3 cellular contexts compared by ENCODE assay signal in the genomic region with DNA sequence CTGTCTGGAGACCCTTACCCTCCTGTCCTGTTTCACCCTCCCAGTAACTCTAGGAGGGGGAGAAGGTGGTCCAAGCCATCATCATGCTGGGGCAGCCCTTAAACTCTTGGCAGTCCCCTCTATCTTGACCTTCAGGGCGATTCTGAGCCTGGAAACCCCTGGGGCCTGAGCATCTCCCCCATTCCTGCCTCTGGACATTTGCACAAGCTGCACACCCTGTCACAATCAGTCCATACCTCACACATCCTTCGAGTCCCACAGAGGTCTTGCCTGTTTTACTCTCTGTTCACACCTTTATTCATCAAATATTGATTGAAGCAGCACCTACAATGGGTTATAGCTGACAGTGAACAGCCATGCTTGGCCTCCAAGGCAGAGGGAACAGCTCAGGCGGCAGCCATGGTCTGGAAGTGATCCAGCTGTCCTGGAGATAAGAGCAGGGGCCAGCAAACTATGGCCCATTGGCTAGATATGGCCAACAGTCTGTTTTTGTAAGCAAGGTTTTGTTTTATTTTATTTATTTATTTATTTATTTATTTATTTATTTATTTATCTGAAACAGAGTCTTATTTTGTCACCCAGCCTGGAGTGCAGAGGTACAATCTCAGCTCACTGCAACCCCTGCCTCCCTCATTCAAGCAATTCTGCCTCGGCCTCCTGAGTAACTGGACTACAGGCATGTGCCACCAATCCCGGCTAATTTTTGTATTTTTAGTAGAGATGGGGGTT.
A peak's percentile ranks its signal among the peaks of the same experiment; 100 is the strongest.
TF ChIP-seq lines count a peak whose summit lies in the region.

No MANE protein-coding gene starts in this region.

TF ChIP-seq in A549, 52 proteins besides CTCF, POLR2A, EP300 and RAD21:
- no peak for TF ChIP-seq TFCP2L1 (CRISPR knock-in tag; IDR thresholded peaks at IDR 0.05)
- TF ChIP-seq ZC3H11A (IDR thresholded peaks at IDR 0.05): peak; percentile 76

TF ChIP-seq in IMR-90, 13 proteins besides CTCF, POLR2A, EP300 and RAD21:
- TF ChIP-seq ELK1 (IDR thresholded peaks at IDR 0.05; ENCODE audit: borderline replicate concordance, low read depth, low read length): no peak
- TF ChIP-seq CEBPB (IDR thresholded peaks at IDR 0.05; ENCODE audit: low read depth, low read length): no peak
- no peak for TF ChIP-seq MAFK (IDR thresholded peaks at IDR 0.05; ENCODE audit: low read depth, low read length)

TF ChIP-seq in K562, 482 proteins besides CTCF, POLR2A, EP300 and RAD21:
- TF ChIP-seq KDM1A (IDR thresholded peaks at IDR 0.05): peak in 1 of 2 experiments; percentile 23; a peak in 1 of 4 replicates
- no peak for TF ChIP-seq GABPA (tag; conservative IDR thresholded peaks at IDR 0.05; ENCODE audit: low read depth)
- 0 out of 2 replicates have a peak, but pooled peaks have one; percentile 6 for TF ChIP-seq ELF4 (CRISPR knock-in tag; IDR thresholded peaks at IDR 0.05)
- TF ChIP-seq BCOR (IDR thresholded peaks at IDR 0.05): peak; percentile 64
- TF ChIP-seq SMAD4 (CRISPR knock-in tag; conservative IDR thresholded peaks at IDR 0.05): no peak
- peak; percentile 35; the same call in 1 of the 2 replicates for TF ChIP-seq SMARCA5 (IDR thresholded peaks at IDR 0.05)
- TF ChIP-seq ZC3H11A (IDR thresholded peaks at IDR 0.05; ENCODE audit: low read depth, low read length): peak; percentile 66; the same call in 1 of the 2 replicates
- TF ChIP-seq, protein P1, sequence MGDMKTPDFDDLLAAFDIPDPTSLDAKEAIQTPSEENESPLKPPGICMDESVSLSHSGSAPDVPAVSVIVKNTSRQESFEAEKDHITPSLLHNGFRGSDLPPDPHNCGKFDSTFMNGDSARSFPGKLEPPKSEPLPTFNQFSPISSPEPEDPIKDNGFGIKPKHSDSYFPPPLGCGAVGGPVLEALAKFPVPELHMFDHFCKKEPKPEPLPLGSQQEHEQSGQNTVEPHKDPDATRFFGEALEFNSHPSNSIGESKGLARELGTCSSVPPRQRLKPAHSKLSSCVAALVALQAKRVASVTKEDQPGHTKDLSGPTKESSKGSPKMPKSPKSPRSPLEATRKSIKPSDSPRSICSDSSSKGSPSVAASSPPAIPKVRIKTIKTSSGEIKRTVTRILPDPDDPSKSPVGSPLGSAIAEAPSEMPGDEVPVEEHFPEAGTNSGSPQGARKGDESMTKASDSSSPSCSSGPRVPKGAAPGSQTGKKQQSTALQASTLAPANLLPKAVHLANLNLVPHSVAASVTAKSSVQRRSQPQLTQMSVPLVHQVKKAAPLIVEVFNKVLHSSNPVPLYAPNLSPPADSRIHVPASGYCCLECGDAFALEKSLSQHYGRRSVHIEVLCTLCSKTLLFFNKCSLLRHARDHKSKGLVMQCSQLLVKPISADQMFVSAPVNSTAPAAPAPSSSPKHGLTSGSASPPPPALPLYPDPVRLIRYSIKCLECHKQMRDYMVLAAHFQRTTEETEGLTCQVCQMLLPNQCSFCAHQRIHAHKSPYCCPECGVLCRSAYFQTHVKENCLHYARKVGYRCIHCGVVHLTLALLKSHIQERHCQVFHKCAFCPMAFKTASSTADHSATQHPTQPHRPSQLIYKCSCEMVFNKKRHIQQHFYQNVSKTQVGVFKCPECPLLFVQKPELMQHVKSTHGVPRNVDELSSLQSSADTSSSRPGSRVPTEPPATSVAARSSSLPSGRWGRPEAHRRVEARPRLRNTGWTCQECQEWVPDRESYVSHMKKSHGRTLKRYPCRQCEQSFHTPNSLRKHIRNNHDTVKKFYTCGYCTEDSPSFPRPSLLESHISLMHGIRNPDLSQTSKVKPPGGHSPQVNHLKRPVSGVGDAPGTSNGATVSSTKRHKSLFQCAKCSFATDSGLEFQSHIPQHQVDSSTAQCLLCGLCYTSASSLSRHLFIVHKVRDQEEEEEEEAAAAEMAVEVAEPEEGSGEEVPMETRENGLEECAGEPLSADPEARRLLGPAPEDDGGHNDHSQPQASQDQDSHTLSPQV (IDR thresholded peaks at IDR 0.05): peak; percentile 68; the same call in 1 of the 2 replicates
- no peak for TF ChIP-seq SPI1 (IDR thresholded peaks at IDR 0.05; ENCODE audit: borderline replicate concordance, low read depth, low read length)
- TF ChIP-seq NFIC (IDR thresholded peaks at IDR 0.05): peak; percentile 89
- peak; percentile 69; the same call in 1 of the 2 replicates for TF ChIP-seq TFAP4 (CRISPR knock-in tag; IDR thresholded peaks at IDR 0.05; ENCODE audit: borderline replicate concordance)
- 0 out of 2 replicates have a peak, but pooled peaks have one; percentile 27 for TF ChIP-seq ARID1B (IDR thresholded peaks at IDR 0.05)
- peak; percentile 88 for TF ChIP-seq RBM25 (IDR thresholded peaks at IDR 0.05; ENCODE audit: low read depth, low read length, severe bottlenecking)
- TF ChIP-seq YY1 (IDR thresholded peaks at IDR 0.05; ENCODE audit: borderline replicate concordance in 1 of 3, control insufficient read depth in 1 of 3, extremely low read depth in 1 of 3, insufficient read depth in 3 of 3, insufficient read length in 1 of 3, insufficient replicate concordance in 2 of 3, low read depth in 1 of 3, low read length in 2 of 3): peak in 2 of 3 experiments; percentile 27 to 64
